12 cellular contexts compared by ENCODE assay signal in genomic region chr11:95703059-95703458, GRCh38.
DNase-seq lines count a peak whose midpoint lies in the region; ATAC-seq and TF ChIP-seq lines count a peak whose summit lies in the region.
"Had no signal": no experiment of that assay in that cellular context is flagged by ENCODE, and none has a peak within 500 bp of the region (broad histone marks: within the 10 kb centered on the region; RNA-seq: fewer than 3 reads in every experiment).

No MANE protein-coding gene starts in this region.

- ATAC-seq in activated CD8-positive, alpha-beta memory T cell treated with anti-CD3 and anti-CD28 coated beads, Interleukin-2, amount 10 ng/mL, durations not matched to agents 7 days and 5 days, result no peak
- ATAC-seq in HG03095 (IDR thresholded peaks at IDR 0.05; ENCODE audit: unreplicated experiment) (peak; percentile 34), GM21526 (IDR thresholded peaks at IDR 0.05; ENCODE audit: low FRiP score, unreplicated experiment) (no peak)
- peak; percentile 68 for ATAC-seq in stimulated activated naive CD8-positive, alpha-beta T cell treated with anti-CD3 and anti-CD28 coated beads, Interleukin-15, amount 100 ng/mL, for 72 hours

- H3K36me3 ChIP-seq in thyroid gland, result no peaks in the 10 kb centered on the region

- no peak for DNase-seq in activated CD8-positive, alpha-beta memory T cell treated with anti-CD3 and anti-CD28 coated beads, Interleukin-2, amount 10 ng/mL, durations not matched to agents 7 days and 5 days
- no peak for DNase-seq in activated CD8-positive, alpha-beta memory T cell treated with anti-CD3 and anti-CD28 coated beads, Interleukin-2, amount 50 U/mL, for 48 hours
- DNase-seq in chondrocyte (ENCODE audit: low spot score), result no peak
- peak in 1 of 2 donors; percentile 26 for DNase-seq in stimulated activated naive CD8-positive, alpha-beta T cell treated with anti-CD3 and anti-CD28 coated beads, Interleukin-15, amount 100 ng/mL, for 72 hours
- no peak for DNase-seq in NCI-H2171 (lab: John Stamatoyannopoulos, UW)
- no peak for DNase-seq in thyroid gland
- DNase-seq: activated CD8-positive, alpha-beta memory T cell treated with anti-CD3 and anti-CD28 coated beads for 24 hours; DMS79; NCI-H1092 treated with DMSO at 0.1 percent for 48 hours had no signal

- H3K27ac ChIP-seq in thyroid gland, result peak overlapping the region in 1 of 3 donors; percentile 10

- peaks cover 0 to 12% of the 10 kb centered on the region in 2 donors for H3K4me1 ChIP-seq in thyroid gland

- no peaks in the 10 kb centered on the region for H3K9me3 Mint-ChIP-seq in activated CD8-positive, alpha-beta memory T cell treated with anti-CD3 and anti-CD28 coated beads, Interleukin-2, amount 10 ng/mL, durations not matched to agents 7 days and 5 days (ENCODE audit: low read depth)
- H3K9me3 Mint-ChIP-seq in chondrocyte (ENCODE audit: low read depth), result no peaks in the 10 kb centered on the region
- no peaks in the 10 kb centered on the region for H3K9me3 Mint-ChIP-seq in stimulated activated naive CD8-positive, alpha-beta T cell treated with anti-CD3 and anti-CD28 coated beads, Interleukin-15, amount 100 ng/mL, for 72 hours
- H3K9me3 Mint-ChIP-seq: brain had no signal

- intact Hi-C loops in thyroid gland (cut with DNase I), result loop anchor here (10.0 kb wide), 1 partner anchor 62 kb away; no protein-coding TSS in a partner anchor

- H3K27me3 ChIP-seq in thyroid gland, result no peaks in the 10 kb centered on the region

- 79 to 91% methylated on average over 3 of the region's 3 CpGs for WGBS in thyroid gland, 2 donors

- H3K4me1 Mint-ChIP-seq in activated CD8-positive, alpha-beta memory T cell treated with anti-CD3 and anti-CD28 coated beads, Interleukin-2, amount 10 ng/mL, durations not matched to agents 7 days and 5 days, result peaks cover 30% of the 10 kb centered on the region
- H3K4me1 Mint-ChIP-seq in chondrocyte (ENCODE audit: low read depth), result peaks cover 44% of the 10 kb centered on the region
- peaks cover 34% of the 10 kb centered on the region for H3K4me1 Mint-ChIP-seq in stimulated activated naive CD8-positive, alpha-beta T cell treated with anti-CD3 and anti-CD28 coated beads, Interleukin-15, amount 100 ng/mL, for 72 hours

- TF ChIP-seq POLR2A in thyroid gland (IDR thresholded peaks at IDR 0.05), result no peak

- H3K27ac Mint-ChIP-seq in activated CD8-positive, alpha-beta memory T cell treated with anti-CD3 and anti-CD28 coated beads, Interleukin-2, amount 10 ng/mL, durations not matched to agents 7 days and 5 days, result peak overlapping the region; percentile 56
- H3K27ac Mint-ChIP-seq in chondrocyte (ENCODE audit: unreplicated experiment), result peak overlapping the region; percentile 79
- H3K27ac Mint-ChIP-seq in stimulated activated naive CD8-positive, alpha-beta T cell treated with anti-CD3 and anti-CD28 coated beads, Interleukin-15, amount 100 ng/mL, for 72 hours, result peak overlapping the region; percentile 2 to 8

- H3K4me3 ChIP-seq in thyroid gland (replicated peaks in 1 of 3), result no peak overlapping the region

- CTCF ChIA-PET in activated CD8-positive, alpha-beta memory T cell treated with anti-CD3 and anti-CD28 coated beads, Interleukin-2, amount 10 ng/mL, durations not matched to agents 7 days and 5 days (lab: Charles Lee), result interaction anchor here (0.8 to 3.0 kb wide), 5 partner anchors 9 to 552 kb away, joined by 3 to 20 read pairs (median 5); no protein-coding TSS in a partner anchor

- peaks cover 4% of the 10 kb centered on the region for H3K36me3 Mint-ChIP-seq in activated CD8-positive, alpha-beta memory T cell treated with anti-CD3 and anti-CD28 coated beads, Interleukin-2, amount 10 ng/mL, durations not matched to agents 7 days and 5 days
- H3K36me3 Mint-ChIP-seq in chondrocyte (ENCODE audit: low read depth), result no peaks in the 10 kb centered on the region
- H3K36me3 Mint-ChIP-seq: brain had no signal

- no peak overlapping the region for H3K4me3 Mint-ChIP-seq in activated CD8-positive, alpha-beta memory T cell treated with anti-CD3 and anti-CD28 coated beads, Interleukin-2, amount 10 ng/mL, durations not matched to agents 7 days and 5 days
- H3K4me3 Mint-ChIP-seq in chondrocyte (ENCODE audit: unreplicated experiment), result no peak overlapping the region
- H3K4me3 Mint-ChIP-seq in stimulated activated naive CD8-positive, alpha-beta T cell treated with anti-CD3 and anti-CD28 coated beads, Interleukin-15, amount 100 ng/mL, for 72 hours, result peak overlapping the region in 1 of 2 donors; percentile 58

- no peak for TF ChIP-seq CTCF in chondrocyte (IDR thresholded peaks at IDR 0.05)
- no peak for TF ChIP-seq CTCF in thyroid gland (IDR thresholded peaks at IDR 0.05)

- no peaks in the 10 kb centered on the region for H3K9me3 ChIP-seq in thyroid gland

- peaks cover 5% of the 10 kb centered on the region for H3K27me3 Mint-ChIP-seq in activated CD8-positive, alpha-beta memory T cell treated with anti-CD3 and anti-CD28 coated beads, Interleukin-2, amount 10 ng/mL, durations not matched to agents 7 days and 5 days
- no peaks in the 10 kb centered on the region for H3K27me3 Mint-ChIP-seq in chondrocyte (ENCODE audit: low read depth)
- H3K27me3 Mint-ChIP-seq in stimulated activated naive CD8-positive, alpha-beta T cell treated with anti-CD3 and anti-CD28 coated beads, Interleukin-15, amount 100 ng/mL, for 72 hours, result no peaks in the 10 kb centered on the region

Comparison
In these comparisons a context has a peak if more than half of its experiments do, and no peak if none do; other contexts are left out.
1. ATAC-seq: peak in HG03095 (single experiment) and stimulated activated naive CD8-positive, alpha-beta T cell treated with anti-CD3 and anti-CD28 coated beads, Interleukin-15, amount 100 ng/mL, for 72 hours (single experiment); none in activated CD8-positive, alpha-beta memory T cell treated with anti-CD3 and anti-CD28 coated beads, Interleukin-2, amount 10 ng/mL, durations not matched to agents 7 days and 5 days (single experiment) and GM21526 (single experiment).
2. H3K27ac Mint-ChIP-seq: peak in every context shown above with its lines; median percentile 79 in chondrocyte; 56 in activated CD8-positive, alpha-beta memory T cell treated with anti-CD3 and anti-CD28 coated beads, Interleukin-2, amount 10 ng/mL, durations not matched to agents 7 days and 5 days; 5 in stimulated activated naive CD8-positive, alpha-beta T cell treated with anti-CD3 and anti-CD28 coated beads, Interleukin-15, amount 100 ng/mL, for 72 hours.